In the genomic region with DNA sequence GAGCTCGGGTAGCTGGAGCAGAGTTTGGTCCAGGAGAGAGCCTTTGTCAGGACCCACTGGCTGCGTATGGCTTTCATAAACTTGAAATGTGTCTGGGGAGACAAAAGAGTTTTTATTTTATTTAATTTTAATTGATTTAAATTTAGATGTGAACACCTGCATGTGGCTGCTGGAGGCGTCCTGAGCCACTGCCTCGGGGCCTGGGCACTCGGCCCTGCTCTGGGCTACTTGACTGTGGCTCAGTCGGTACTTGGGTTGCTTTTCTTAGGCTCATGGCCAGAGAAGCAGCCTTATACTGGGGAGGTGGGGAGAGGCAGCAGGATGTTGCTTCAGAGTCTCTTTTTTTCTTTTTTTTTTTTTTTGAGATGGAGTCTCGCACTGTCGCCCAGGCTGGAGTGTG, we compare ENCODE assay signal across 36 cellular contexts.
"Had no signal": no experiment of that assay in that cellular context is flagged by ENCODE, and none has a peak within 500 bp of the region (broad histone marks: within the 10 kb centered on the region; RNA-seq: fewer than 3 reads in every experiment).

No MANE protein-coding gene starts in this region.

- H3K27ac ChIP-seq: KMS-11 had no signal

- H3K36me3 ChIP-seq: MG63 had no signal

- H3K27me3 ChIP-seq: MG63 had no signal

- H3K9me3 ChIP-seq: MG63 had no signal

- H3K4me3 ChIP-seq: MG63 had no signal

- DNase-seq: Karpas-422, Kasumi-1, KG1, MG63, MM.1S, MV-4-11, NCI-H1048, NCI-H1092, NCI-H1092 treated with DMSO at 0.1 percent for 48 hours, NCI-H1105, NCI-H1105 treated with DMSO at 0.1 percent for 48 hours, NCI-H1417, NCI-H1417 treated with DMSO at 0.1 percent for 48 hours, NCI-H1436, NCI-H1436 treated with DMSO at 0.1 percent for 48 hours, NCI-H146, NCI-H1694, NCI-H1694 treated with DMSO at 0.1 percent for 48 hours, NCI-H187, NCI-H187 treated with DMSO at 0.1 percent for 48 hours, NCI-H1930, NCI-H2029, NCI-H2029 treated with DMSO at 0.1 percent for 48 hours, NCI-H2081, NCI-H2081 treated with DMSO at 0.1 percent for 48 hours, NCI-H2107, NCI-H2171, NCI-H2171 treated with DMSO at 0.1 percent for 48 hours, NCI-H2227 treated with DMSO at 0.1 percent for 48 hours, NCI-H226, NCI-H345, NCI-H446, NCI-H446 treated with DMSO at 0.1 percent for 48 hours, NCI-H510A, NCI-H510A treated with DMSO at 0.1 percent for 48 hours had no signal
